9 cellular contexts compared by ENCODE assay signal in the genomic region with DNA sequence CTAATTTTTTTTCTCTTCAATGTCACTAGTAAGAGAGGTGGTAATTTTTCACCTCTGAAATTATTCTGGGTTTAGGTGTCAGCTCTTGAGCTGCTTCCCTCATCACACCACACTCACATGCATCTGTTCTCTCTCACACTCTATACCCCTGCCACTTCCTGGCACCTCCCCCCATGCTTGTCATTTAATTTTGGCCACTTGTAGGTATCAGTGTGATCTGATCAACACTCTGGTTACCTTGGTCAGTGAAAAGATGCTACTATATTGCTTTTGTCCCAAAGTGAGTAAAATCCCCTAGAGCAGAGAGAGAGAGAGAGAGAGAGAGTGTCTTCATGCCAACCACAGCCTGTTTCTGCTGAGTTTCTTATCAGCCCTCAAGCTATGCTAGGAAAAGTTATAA. TPM values are rescaled to one million over a fixed set of nuclear protein-coding genes. Genes with fewer than 3 reads are reported as not detected.
A peak's percentile ranks its signal among the peaks of the same experiment; 100 is the strongest.
DNase-seq lines count a peak whose midpoint lies in the region; ATAC-seq and TF ChIP-seq lines count a peak whose summit lies in the region.
"Had no signal": no experiment of that assay in that cellular context is flagged by ENCODE, and none has a peak within 500 bp of the region (broad histone marks: within the 10 kb centered on the region; RNA-seq: fewer than 3 reads in every experiment).

No MANE protein-coding gene starts in this region.

- no peaks in the 10 kb centered on the region for H3K27me3 ChIP-seq in brain microvascular endothelial cell (replicated peaks)

- H3K4me3 ChIP-seq in mucosa of descending colon (no peak overlapping the region), brain microvascular endothelial cell (ENCODE audit: low read depth, low read length) (no peak overlapping the region)

- no peak overlapping the region; the same call in 1 of the 2 replicates for H3K4me3 Mint-ChIP-seq in HFFc6

- TF ChIP-seq CTCF in HFFc6 (IDR thresholded peaks at IDR 0.05) (no peak), mucosa of descending colon (IDR thresholded peaks at IDR 0.05) (no peak), brain microvascular endothelial cell (IDR thresholded peaks at IDR 0.05; ENCODE audit: low read depth, low read length, missing control alignments) (no peak)

- ATAC-seq in GM18867 (IDR thresholded peaks at IDR 0.05; ENCODE audit: unreplicated experiment) (peak; percentile 82), mucosa of descending colon (peak; percentile 80)

- H3K27me3 Mint-ChIP-seq in HFFc6 (ENCODE audit: insufficient read depth), result peaks cover 2% of the 10 kb centered on the region
- H3K27me3 Mint-ChIP-seq: progenitor cell of endocrine pancreas had no signal

- DNase-seq in HFFc6 (no peak), T-helper 22 cell (ENCODE audit: low read depth) (peak; percentile 20), mucosa of descending colon (no peak), putamen (ENCODE audit: low spot score) (no peak), NOMO-1 treated with dmso at 0.1 percent for 144 hours (lab: John Stamatoyannopoulos, UW; ENCODE audit: unreplicated experiment) (no peak), DMS153 (lab: John Stamatoyannopoulos, UW) (no peak), brain microvascular endothelial cell (no peak)

- in situ Hi-C loops in brain microvascular endothelial cell (cut with HindIII; ENCODE audit: low pct_ligation_motif_present, low sequenced_read_pairs), result no loop called here

- H3K9me3 ChIP-seq in mucosa of descending colon, result no peaks in the 10 kb centered on the region

- H3K27ac ChIP-seq in brain microvascular endothelial cell, result no peak overlapping the region

- H3K36me3 Mint-ChIP-seq in HFFc6 (ENCODE audit: low read depth), result peaks cover 62% of the 10 kb centered on the region

- H3K4me1 ChIP-seq in mucosa of descending colon (ENCODE audit: low read depth), result no peaks in the 10 kb centered on the region

- intact Hi-C loops in mucosa of descending colon (cut with DNase I, micrococcal nuclease), result no loop called here

- H3K36me3 ChIP-seq in mucosa of descending colon (ENCODE audit: low read depth) (no peaks in the 10 kb centered on the region), brain microvascular endothelial cell (replicated peaks) (peaks cover 46% of the 10 kb centered on the region)

- H3K4me1 Mint-ChIP-seq in HFFc6 (ENCODE audit: low read depth), result peaks cover 74% of the 10 kb centered on the region

- peak overlapping the region; percentile 33 for H3K27ac Mint-ChIP-seq in HFFc6

- no peaks in the 10 kb centered on the region for H3K9me3 Mint-ChIP-seq in HFFc6

RNA-seq across cellular contexts. Expression of gene STK17A, which starts 42.5 kb away (rescaled TPM):
- 10 to 100 TPM; 59.0 to 79.2 (median 62.8) TPM for total RNA-seq in HFFc6 (2021; fragmentation: NEBNext Ultra II Directional; extraction: Animal tissue kit (Norgen Biotek cat#: 25700))
- total RNA-seq in mucosa of descending colon, result 10 to 100 TPM; 17.9 to 30.0 (median 19.5) TPM
